ENCODE assay signal across 8 cellular contexts in genomic region chr11:100855466-100856067, GRCh38.
DNase-seq lines count a peak whose midpoint lies in the region; ATAC-seq and TF ChIP-seq lines count a peak whose summit lies in the region.

No MANE protein-coding gene starts in this region.

- peak; percentile 73 for ATAC-seq in GM21360 (IDR thresholded peaks at IDR 0.05; ENCODE audit: unreplicated experiment)
- ATAC-seq in left colon, result peak; percentile 50
- no peak for ATAC-seq in GM21526 (IDR thresholded peaks at IDR 0.05; ENCODE audit: low FRiP score, unreplicated experiment)

- DNase-seq in AG10803 (ENCODE audit: low read depth), result peak; percentile 65
- DNase-seq in NCI-H2171 (lab: John Stamatoyannopoulos, UW), result peak; percentile 28
- no peak for DNase-seq in ascending aorta (ENCODE audit: low spot score in 2 of 2)
- no peak for DNase-seq in left colon
- no peak for DNase-seq in activated CD4-positive, alpha-beta T cell treated with anti-CD3 and anti-CD28 coated beads for 1 hour
- DNase-seq in activated T-helper 2 cell treated with anti-CD3 and anti-CD28 coated beads, Interferon-gamma antibody, Interleukin-2, Interleukin-4, amounts not matched to agents 10 μg/mL and 5 μg/mL and 100 μg/mL, durations not matched to agents 14 hours and 24 hours and 36 hours (ENCODE audit: low spot score), result no peak

- intact Hi-C loops in ascending aorta (cut with DNase I), result loop anchor here (1.0 to 2.0 kb wide), 2 partner anchors 173 to 279 kb away; no protein-coding TSS in a partner anchor
- intact Hi-C loops in left colon (cut with DNase I, micrococcal nuclease), result loop anchor here in 1 of 2 donors (5.0 to 10.0 kb wide), 2 partner anchors 171 to 278 kb away; partner anchors contain the start of gene ARHGAP42
- intact Hi-C loops in activated T-helper 2 cell treated with anti-CD3 and anti-CD28 coated beads, Interferon-gamma antibody, Interleukin-2, Interleukin-4, amounts not matched to agents 10 μg/mL and 5 μg/mL and 100 μg/mL, durations not matched to agents 14 hours and 24 hours and 36 hours (cut with micrococcal nuclease), result loop anchor here (2.0 kb wide), 1 partner anchor 279 kb away; no protein-coding TSS in a partner anchor

- H3K27ac ChIP-seq in ascending aorta, result no peak overlapping the region

- H3K27me3 Mint-ChIP-seq in activated T-helper 2 cell treated with anti-CD3 and anti-CD28 coated beads, Interferon-gamma antibody, Interleukin-2, Interleukin-4, amounts not matched to agents 10 μg/mL and 5 μg/mL and 100 μg/mL, durations not matched to agents 14 hours and 24 hours and 36 hours (ENCODE audit: low read depth), result no peaks in the 10 kb centered on the region

- H3K4me1 ChIP-seq in ascending aorta, result no peaks in the 10 kb centered on the region

- H3K27me3 ChIP-seq in ascending aorta, result no peaks in the 10 kb centered on the region

- H3K27ac Mint-ChIP-seq in activated T-helper 2 cell treated with anti-CD3 and anti-CD28 coated beads, Interferon-gamma antibody, Interleukin-2, Interleukin-4, amounts not matched to agents 10 μg/mL and 5 μg/mL and 100 μg/mL, durations not matched to agents 14 hours and 24 hours and 36 hours, result no peak overlapping the region

- H3K9me3 Mint-ChIP-seq in activated T-helper 2 cell treated with anti-CD3 and anti-CD28 coated beads, Interferon-gamma antibody, Interleukin-2, Interleukin-4, amounts not matched to agents 10 μg/mL and 5 μg/mL and 100 μg/mL, durations not matched to agents 14 hours and 24 hours and 36 hours, result no peaks in the 10 kb centered on the region

- no peaks in the 10 kb centered on the region for H3K36me3 Mint-ChIP-seq in activated T-helper 2 cell treated with anti-CD3 and anti-CD28 coated beads, Interferon-gamma antibody, Interleukin-2, Interleukin-4, amounts not matched to agents 10 μg/mL and 5 μg/mL and 100 μg/mL, durations not matched to agents 14 hours and 24 hours and 36 hours (ENCODE audit: low read depth)

- no peaks in the 10 kb centered on the region for H3K9me3 ChIP-seq in ascending aorta

- H3K36me3 ChIP-seq in ascending aorta, result no peaks in the 10 kb centered on the region

- H3K4me3 ChIP-seq in AG10803 (ENCODE audit: low read length) (no peak overlapping the region), ascending aorta (no peak overlapping the region)

- H3K4me3 Mint-ChIP-seq in activated T-helper 2 cell treated with anti-CD3 and anti-CD28 coated beads, Interferon-gamma antibody, Interleukin-2, Interleukin-4, amounts not matched to agents 10 μg/mL and 5 μg/mL and 100 μg/mL, durations not matched to agents 14 hours and 24 hours and 36 hours (ENCODE audit: low read depth), result no peak overlapping the region

- TF ChIP-seq CTCF in AG10803 (conservative IDR thresholded peaks at IDR 0.05; ENCODE audit: low read length) (peak; percentile 48), ascending aorta (IDR thresholded peaks at IDR 0.05) (peak in 2 of 3 experiments; percentile 47 to 56)

- no peaks in the 10 kb centered on the region for H3K4me1 Mint-ChIP-seq in activated T-helper 2 cell treated with anti-CD3 and anti-CD28 coated beads, Interferon-gamma antibody, Interleukin-2, Interleukin-4, amounts not matched to agents 10 μg/mL and 5 μg/mL and 100 μg/mL, durations not matched to agents 14 hours and 24 hours and 36 hours (ENCODE audit: low read depth)

Comparison
In these comparisons a context has a peak if more than half of its experiments do, and no peak if none do; other contexts are left out.
1. DNase-seq: peak in AG10803 (single experiment) and NCI-H2171 (single experiment); none in ascending aorta (0 of 2), left colon (0 of 2), activated CD4-positive, alpha-beta T cell treated with anti-CD3 and anti-CD28 coated beads for 1 hour (single experiment) and activated T-helper 2 cell treated with anti-CD3 and anti-CD28 coated beads, Interferon-gamma antibody, Interleukin-2, Interleukin-4, amounts not matched to agents 10 μg/mL and 5 μg/mL and 100 μg/mL, durations not matched to agents 14 hours and 24 hours and 36 hours (single experiment).